ENCODE assay signal across 32 cellular contexts in the genomic region with DNA sequence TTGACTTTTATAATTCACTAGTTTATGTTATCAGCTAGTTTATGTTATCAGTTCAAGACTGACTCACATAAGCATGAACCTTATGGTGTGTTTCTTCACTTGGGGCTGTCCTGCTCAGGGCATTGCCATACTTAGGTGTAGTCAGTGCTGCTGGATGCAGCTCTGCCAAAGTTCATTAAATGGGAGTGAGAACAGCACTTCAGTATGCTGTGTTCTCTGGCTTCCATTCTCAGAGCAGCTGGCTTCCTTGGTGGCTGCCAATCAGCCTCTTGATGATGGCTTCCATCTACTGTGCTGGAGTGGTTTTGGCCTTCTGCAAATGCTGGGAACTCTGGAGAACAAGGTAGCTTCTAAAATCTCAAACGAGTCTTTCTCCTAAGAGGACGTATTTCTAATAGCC.
"Had no signal": no experiment of that assay in that cellular context is flagged by ENCODE, and none has a peak within 500 bp of the region (broad histone marks: within the 10 kb centered on the region; RNA-seq: fewer than 3 reads in every experiment).

No MANE protein-coding gene starts in this region.

- DNase-seq: activated B cell treated with CpG ODN at 0.5 μM for 24 hours; activated CD4-positive, alpha-beta T cell treated with anti-CD3 and anti-CD28 coated beads for 48 hours; activated CD4-positive, alpha-beta T cell treated with anti-CD3 and anti-CD28 coated beads, Interleukin-2, amount 50 U/mL, for 1 hour; activated CD4-positive, alpha-beta T cell treated with anti-CD3 and anti-CD28 coated beads, Interleukin-2, amount 50 U/mL, for 48 hours; activated CD8-positive, alpha-beta memory T cell treated with anti-CD3 and anti-CD28 coated beads for 24 hours; activated CD8-positive, alpha-beta T cell treated with anti-CD3 and anti-CD28 coated beads for 36 hours; activated effector memory CD4-positive, alpha-beta T cell treated with Interleukin-2 at 50 U/mL for 16 hours; activated gamma-delta T cell treated with Interleukin-2 at 50 U/mL for 16 hours; activated naive CD4-positive, alpha-beta T cell treated with anti-CD3 and anti-CD28 coated beads, Interleukin-2, amount 50 U/mL, for 16 hours; activated naive CD4-positive, alpha-beta T cell treated with Interleukin-2 at 50 U/mL for 16 hours; activated T-cell treated with anti-CD3 and anti-CD28 coated beads, Interleukin-2, amount 50 U/mL, for 4 hours; amniotic stem cell; anterior cingulate cortex; brain microvascular endothelial cell; caudate nucleus; cortex of kidney; dermis blood vessel endothelial cell; effector CD4-positive, alpha-beta T cell; effector memory CD8-positive, alpha-beta T cell; erythroblast; foreskin keratinocyte; gastrocnemius medialis; glutamatergic neuron; T-helper 1 cell; T-helper 17 cell; T1000; WERI-Rb-1 had no signal

- H3K36me3 Mint-ChIP-seq: activated naive CD8-positive, alpha-beta T cell had no signal

- H3K4me1 Mint-ChIP-seq: activated B cell treated with CpG ODN at 0.5 μM for 24 hours; activated T-helper 17 cell treated with anti-CD3 and anti-CD28 coated beads, Interleukin-2, amount 50 U/mL, for 72 hours; T-helper 17 cell had no signal

- H3K9me3 Mint-ChIP-seq: activated B cell treated with CpG ODN at 0.5 μM for 24 hours; activated CD8-positive, alpha-beta T cell treated with anti-CD3 and anti-CD28 coated beads for 36 hours; activated T-cell treated with anti-CD3 and anti-CD28 coated beads, Interleukin-2, amount 50 U/mL, for 4 hours; activated T-helper 17 cell treated with anti-CD3 and anti-CD28 coated beads, Interleukin-2, amount 50 U/mL, for 72 hours; T-helper 2 cell treated with Interferon-gamma antibody and Interleukin-4, amounts not matched to agents 5 μg/mL and 100 μg/mL, for 36 hours had no signal

- H3K27me3 Mint-ChIP-seq: activated CD8-positive, alpha-beta T cell treated with anti-CD3 and anti-CD28 coated beads for 36 hours; effector memory CD8-positive, alpha-beta T cell; T-helper 17 cell had no signal

- H3K27ac ChIP-seq: brain microvascular endothelial cell, esophagus muscularis mucosa, foreskin keratinocyte, gastrocnemius medialis, WERI-Rb-1 had no signal

- H3K4me3 ChIP-seq: esophagus muscularis mucosa, gastrocnemius medialis had no signal

- H3K4me3 Mint-ChIP-seq: activated B cell treated with CpG ODN at 0.5 μM for 24 hours; activated CD8-positive, alpha-beta T cell treated with anti-CD3 and anti-CD28 coated beads for 36 hours; activated naive CD8-positive, alpha-beta T cell; activated T-cell treated with anti-CD3 and anti-CD28 coated beads, Interleukin-2, amount 50 U/mL, for 4 hours; activated T-helper 17 cell treated with anti-CD3 and anti-CD28 coated beads, Interleukin-2, amount 50 U/mL, for 72 hours; effector memory CD8-positive, alpha-beta T cell; T-helper 17 cell; T-helper 2 cell treated with Interferon-gamma antibody and Interleukin-4, amounts not matched to agents 5 μg/mL and 100 μg/mL, for 36 hours had no signal

- H3K27ac Mint-ChIP-seq: activated B cell treated with CpG ODN at 0.5 μM for 24 hours; activated CD8-positive, alpha-beta T cell treated with anti-CD3 and anti-CD28 coated beads for 36 hours; activated naive CD8-positive, alpha-beta T cell; activated T-helper 17 cell treated with anti-CD3 and anti-CD28 coated beads, Interleukin-2, amount 50 U/mL, for 72 hours; effector memory CD8-positive, alpha-beta T cell; T-helper 17 cell; T-helper 2 cell treated with Interferon-gamma antibody and Interleukin-4, amounts not matched to agents 5 μg/mL and 100 μg/mL, for 36 hours had no signal

- H3K9me3 ChIP-seq: esophagus muscularis mucosa, gastrocnemius medialis had no signal

- H3K4me1 ChIP-seq: esophagus muscularis mucosa, foreskin keratinocyte, gastrocnemius medialis had no signal

- ATAC-seq: activated CD4-positive, CD25-positive, alpha-beta regulatory T cell treated with anti-CD3 and anti-CD28 coated beads, Interleukin-2, amount 50 U/mL, for 24 hours; activated CD8-positive, alpha-beta T cell treated with anti-CD3 and anti-CD28 coated beads for 36 hours; activated T-cell treated with anti-CD3 and anti-CD28 coated beads, Interleukin-2, amount 50 U/mL, for 4 hours; activated T-helper 17 cell treated with anti-CD3 and anti-CD28 coated beads, Interleukin-2, amount 50 U/mL, for 72 hours; effector memory CD8-positive, alpha-beta T cell; foreskin keratinocyte; gastrocnemius medialis; T-helper 17 cell had no signal

- H3K36me3 ChIP-seq: brain microvascular endothelial cell, esophagus muscularis mucosa, gastrocnemius medialis, WERI-Rb-1 had no signal

- H3K27me3 ChIP-seq: brain microvascular endothelial cell, esophagus muscularis mucosa, foreskin keratinocyte, gastrocnemius medialis had no signal
